Comparison of ENCODE assay signal across 8 cellular contexts in the genomic region with DNA sequence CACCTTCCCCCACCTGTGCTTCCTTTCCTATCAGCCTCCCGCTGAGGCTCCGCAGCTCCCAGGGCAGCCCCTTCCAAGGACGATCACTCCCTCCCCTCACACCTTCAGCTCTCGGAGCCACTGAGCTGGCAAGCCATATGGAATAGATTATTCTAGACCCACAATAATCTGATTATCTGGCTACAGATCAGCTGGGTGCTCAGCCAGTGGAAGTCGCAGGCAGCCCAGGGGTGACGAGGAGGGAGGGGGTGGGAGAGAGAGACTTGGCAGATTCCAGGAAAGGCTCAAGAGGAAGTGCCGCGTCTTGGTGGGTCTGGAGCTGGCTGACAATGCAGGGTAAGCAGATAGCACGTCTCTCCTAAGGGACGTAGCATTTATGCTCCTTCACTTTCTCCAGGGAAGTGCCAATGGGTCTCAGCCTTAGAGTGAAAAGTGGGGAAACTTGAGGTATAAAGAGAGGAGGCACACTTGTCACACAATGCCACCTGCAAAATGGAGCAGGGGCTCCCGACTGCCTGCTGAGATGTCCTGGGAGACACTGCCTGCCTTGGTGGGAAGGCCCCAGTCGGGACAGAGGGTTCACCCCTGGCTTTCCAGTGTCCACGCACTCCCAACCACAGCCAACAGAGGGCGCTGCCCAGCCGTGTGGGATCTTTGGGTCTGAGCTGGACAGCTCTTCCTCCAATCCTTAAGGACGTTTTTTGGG. TPM values are rescaled to one million over a fixed set of nuclear protein-coding genes. Genes with fewer than 3 reads are reported as not detected.
DNase-seq lines count a peak whose midpoint lies in the region; ATAC-seq, FAIRE-seq and TF ChIP-seq lines count a peak whose summit lies in the region.

No MANE protein-coding gene starts in this region.

- no peak overlapping the region for H2AFZ ChIP-seq in SU-DHL-6 (ENCODE audit: low read depth, low read length, severe bottlenecking)

- no peak overlapping the region for H3K4me2 ChIP-seq in SU-DHL-6 (ENCODE audit: low read depth, low read length, poor library complexity, severe bottlenecking)

- H3K9ac ChIP-seq in SU-DHL-6 (ENCODE audit: low read length) (no peak overlapping the region), rectal smooth muscle tissue (ENCODE audit: low read length) (no peak overlapping the region)

- POLR2A ChIA-PET in AG04450 (lab: Yijun Ruan, JAX): interaction anchor here (1.0 to 1.7 kb wide), 4 partner anchors 10 to 133 kb away, joined by 3 to 7 read pairs (median 4); partner anchors contain the start of gene AP3S2

- TF ChIP-seq POLR2A in GM12892 (IDR thresholded peaks at IDR 0.05; ENCODE audit: low read depth, low read length): no peak

- no peak overlapping the region for H3K27ac ChIP-seq in AG04450 (ENCODE audit: low read depth, low read length)
- H3K27ac ChIP-seq in SU-DHL-6 (ENCODE audit: low read depth, low read length): no peak overlapping the region
- peak overlapping the region; percentile 2 for H3K27ac ChIP-seq in rectal smooth muscle tissue (ENCODE audit: low read depth, low read length)

- DNase-seq in AG04450 (ENCODE audit: low read depth, low spot score) (no peak), GM12892 (ENCODE audit: insufficient read length) (peak; percentile 79), KBM-7 (peak; percentile 90), left cardiac atrium (peak; percentile 77), GOT3 (lab: John Stamatoyannopoulos, UW) (no peak)
- DNase-seq in activated naive CD8-positive, alpha-beta T cell treated with anti-CD3 and anti-CD28 coated beads, Interleukin-2, amount 50 U/mL, for 16 hours (ENCODE audit: low read depth, low spot score): peak; percentile 19

- no peaks in the 10 kb centered on the region for H3K9me2 ChIP-seq in SU-DHL-6 (replicated peaks; ENCODE audit: insufficient read depth, low read length)

- H3F3A ChIP-seq in SU-DHL-6 (ENCODE audit: insufficient read depth): no peaks in the 10 kb centered on the region

- FAIRE-seq in GM12892 (lab: Jason Lieb, UNC): peak; percentile 87

- ATAC-seq in left cardiac atrium: peak; percentile 91 to 93

- H3K36me3 ChIP-seq in SU-DHL-6 (ENCODE audit: low read length) (no peaks in the 10 kb centered on the region), rectal smooth muscle tissue (ENCODE audit: control insufficient read depth, insufficient read depth, low read length) (no peaks in the 10 kb centered on the region)

- no peaks in the 10 kb centered on the region for H4K20me1 ChIP-seq in SU-DHL-6 (ENCODE audit: low read depth, low read length)

- intact Hi-C loops in left cardiac atrium (cut with DNase I): loop anchor here (2.0 to 10.0 kb wide), 5 partner anchors 74 to 314 kb away; no protein-coding TSS in a partner anchor

- H3K27me3 ChIP-seq in AG04450 (ENCODE audit: control insufficient read depth, insufficient read depth, low read length) (no peaks in the 10 kb centered on the region), SU-DHL-6 (ENCODE audit: low read length) (no peaks in the 10 kb centered on the region), rectal smooth muscle tissue (ENCODE audit: control insufficient read depth, insufficient read depth, low read length) (no peaks in the 10 kb centered on the region)

- TF ChIP-seq CTCF in AG04450 (IDR thresholded peaks at IDR 0.05; ENCODE audit: low read depth, low read length): peak; percentile 98
- TF ChIP-seq CTCF in SU-DHL-6 (IDR thresholded peaks at IDR 0.05; ENCODE audit: insufficient read depth, low read length, poor library complexity, severe bottlenecking): peak; percentile 81

- in situ Hi-C loops in KBM-7 (cut with MboI; ENCODE audit: low pct_unique_long_range_greater_than_20kb, low sequenced_read_pairs): loop anchor here (25.0 kb wide), 2 partner anchors 127 to 327 kb away; partner anchors contain the start of gene AP3S2

- no peaks in the 10 kb centered on the region for H3K9me3 ChIP-seq in AG04450 (ENCODE audit: control insufficient read depth, insufficient read depth, low read length)
- H3K9me3 ChIP-seq in SU-DHL-6 (ENCODE audit: insufficient read depth, low read length): no peaks in the 10 kb centered on the region

- H3K79me2 ChIP-seq in SU-DHL-6 (ENCODE audit: insufficient read depth, low read length): no peaks in the 10 kb centered on the region

- CTCF ChIA-PET in AG04450 (lab: Charles Lee): interaction anchor here (0.6 to 19.0 kb wide), 26 partner anchors 9 to 473 kb away, joined by 3 to 498 read pairs (median 5); partner anchors contain the start of genes AP3S2, ARPIN, CIB1 and GDPGP1

- no peak overlapping the region for H3K4me3 ChIP-seq in AG04450 (ENCODE audit: low read depth, low read length)
- H3K4me3 ChIP-seq in SU-DHL-6 (ENCODE audit: insufficient read depth, low read length, poor library complexity, severe bottlenecking): no peak overlapping the region
- no peak overlapping the region for H3K4me3 ChIP-seq in rectal smooth muscle tissue (ENCODE audit: low read length)

- H3K4me1 ChIP-seq in rectal smooth muscle tissue (ENCODE audit: control insufficient read depth, insufficient read depth, low read length): peaks cover 3% of the 10 kb centered on the region

RNA-seq across cellular contexts. Expression of gene MESP1, which starts 9.4 kb away (rescaled TPM):
- 0.17 and 0.30 TPM in 2 replicates for polyA plus RNA-seq in AG04450 (2011; rRNA removed)
- not detected in 2 replicates for polyA minus RNA-seq in AG04450 (2011; rRNA and poly(A)+ RNA removed)
- 0.85 TPM for polyA plus RNA-seq in GM12892 (2012; ENCODE audit: missing spikeins)
- 10 to 100 TPM in 1 of 2 donors, 1 to 10 TPM in 1; 4.7 to 10.5 TPM for total RNA-seq in left cardiac atrium

RNA-seq across cellular contexts. Expression of gene MESP2, which starts 15.7 kb away (rescaled TPM):
- polyA plus RNA-seq in AG04450 (2011; rRNA removed): 0.20 and 0.22 TPM in 2 replicates
- polyA minus RNA-seq in AG04450 (2011; rRNA and poly(A)+ RNA removed): not detected in 2 replicates
- not detected for polyA plus RNA-seq in GM12892 (2012; ENCODE audit: missing spikeins)
- total RNA-seq in left cardiac atrium: under 1 TPM; 0.16 to 0.56 TPM

RNA-seq across cellular contexts. Expression of gene ANPEP, which starts 54.2 kb away (rescaled TPM):
- 49.7 and 72.9 TPM in 2 replicates for polyA plus RNA-seq in AG04450 (2011; rRNA removed)
- polyA minus RNA-seq in AG04450 (2011; rRNA and poly(A)+ RNA removed): 55.2 and 79.5 TPM in 2 replicates
- not detected for polyA plus RNA-seq in GM12892 (2012; ENCODE audit: missing spikeins)
- 10 to 100 TPM in 1 of 2 donors, 1 to 10 TPM in 1; 5.6 to 21.0 TPM for total RNA-seq in left cardiac atrium

Comparison
In these comparisons a context has a peak if more than half of its experiments do, and no peak if none do; other contexts are left out.
1. DNase-seq: peak in GM12892 (single experiment), KBM-7 (single experiment), activated naive CD8-positive, alpha-beta T cell treated with anti-CD3 and anti-CD28 coated beads, Interleukin-2, amount 50 U/mL, for 16 hours (single experiment) and left cardiac atrium (single experiment); none in AG04450 (single experiment) and GOT3 (single experiment).